ENCODE assay signal across 16 cellular contexts in genomic region chr17:67042104-67042899, GRCh38. TPM values are rescaled to one million over a fixed set of nuclear protein-coding genes. Genes with fewer than 3 reads are reported as not detected.
"Had no signal": no experiment of that assay in that cellular context is flagged by ENCODE, and none has a peak within 500 bp of the region (broad histone marks: within the 10 kb centered on the region; RNA-seq: fewer than 3 reads in every experiment).

No MANE protein-coding gene starts in this region.

- ATAC-seq: stimulated activated effector memory CD8-positive, alpha-beta T cell treated with anti-CD3 and anti-CD28 coated beads, Interleukin-12 subunit alpha, Interleukin-12 subunit beta, amount 100 ng/mL, for 72 hours had no signal

- H3K27me3 Mint-ChIP-seq: activated T-cell treated with anti-CD3 and anti-CD28 coated beads, Interleukin-2, amount 50 U/mL, for 24 hours had no signal

- H3K4me3 Mint-ChIP-seq: activated naive CD8-positive, alpha-beta T cell treated with anti-CD3 and anti-CD28 coated beads for 36 hours; activated T-cell treated with anti-CD3 and anti-CD28 coated beads, Interleukin-2, amount 50 U/mL, for 24 hours; stimulated activated effector memory CD8-positive, alpha-beta T cell treated with anti-CD3 and anti-CD28 coated beads, Interleukin-12 subunit alpha, Interleukin-12 subunit beta, amount 100 ng/mL, for 72 hours had no signal

- H3K27me3 ChIP-seq: breast epithelium, right atrium auricular region had no signal

- H3K4me1 ChIP-seq: breast epithelium, esophagus squamous epithelium, right atrium auricular region had no signal

- H3K27ac Mint-ChIP-seq: activated naive CD8-positive, alpha-beta T cell treated with anti-CD3 and anti-CD28 coated beads for 36 hours; activated T-cell treated with anti-CD3 and anti-CD28 coated beads, Interleukin-2, amount 50 U/mL, for 24 hours; stimulated activated effector memory CD8-positive, alpha-beta T cell treated with anti-CD3 and anti-CD28 coated beads, Interleukin-12 subunit alpha, Interleukin-12 subunit beta, amount 100 ng/mL, for 72 hours had no signal

- H3K27ac ChIP-seq: breast epithelium, esophagus squamous epithelium, right atrium auricular region had no signal

- DNase-seq: activated CD4-positive, alpha-beta T cell treated with anti-CD3 and anti-CD28 coated beads, Interleukin-2, amount 50 U/mL, for 4 hours; activated CD4-positive, CD25-positive, alpha-beta regulatory T cell treated with anti-CD3 and anti-CD28 coated beads, Interleukin-2, amount 50 U/mL, for 72 hours; activated effector memory CD4-positive, alpha-beta T cell treated with anti-CD3 and anti-CD28 coated beads, Interleukin-2, amount 50 U/mL, for 16 hours; activated naive CD8-positive, alpha-beta T cell treated with anti-CD3 and anti-CD28 coated beads for 36 hours; activated T-cell treated with anti-CD3 and anti-CD28 coated beads, Interleukin-2, amount 50 U/mL, for 24 hours; esophagus squamous epithelium; foreskin fibroblast; small intestine; substantia nigra; SW 1271; trophoblast cell had no signal

- H3K36me3 ChIP-seq: breast epithelium, esophagus squamous epithelium, right atrium auricular region had no signal

- H3K9me3 Mint-ChIP-seq: stimulated activated effector memory CD8-positive, alpha-beta T cell treated with anti-CD3 and anti-CD28 coated beads, Interleukin-12 subunit alpha, Interleukin-12 subunit beta, amount 100 ng/mL, for 72 hours had no signal

- H3K36me3 Mint-ChIP-seq: stimulated activated effector memory CD8-positive, alpha-beta T cell treated with anti-CD3 and anti-CD28 coated beads, Interleukin-12 subunit alpha, Interleukin-12 subunit beta, amount 100 ng/mL, for 72 hours had no signal

- H3K9me3 ChIP-seq: esophagus squamous epithelium had no signal

- H3K4me3 ChIP-seq: breast epithelium, esophagus squamous epithelium, right atrium auricular region had no signal

- H3K4me1 Mint-ChIP-seq: activated naive CD8-positive, alpha-beta T cell treated with anti-CD3 and anti-CD28 coated beads for 36 hours; stimulated activated effector memory CD8-positive, alpha-beta T cell treated with anti-CD3 and anti-CD28 coated beads, Interleukin-12 subunit alpha, Interleukin-12 subunit beta, amount 100 ng/mL, for 72 hours had no signal

RNA-seq across cellular contexts. Expression of gene CACNG1, which starts 2.1 kb away (rescaled TPM):
- total RNA-seq: activated naive CD8-positive, alpha-beta T cell treated with anti-CD3 and anti-CD28 coated beads for 36 hours; breast epithelium; esophagus squamous epithelium; liver; mesenteric fat pad; right atrium auricular region had no signal
- polyA plus RNA-seq: liver, small intestine had no signal
